In genomic region chr17:8702996-8703395, GRCh38 we compare ENCODE assay signal across 21 cellular contexts. TPM values are rescaled to one million over a fixed set of nuclear protein-coding genes. Genes with fewer than 3 reads are reported as not detected.
DNase-seq lines count a peak whose midpoint lies in the region; ATAC-seq and TF ChIP-seq lines count a peak whose summit lies in the region.
"Had no signal": no experiment of that assay in that cellular context is flagged by ENCODE, and none has a peak within 500 bp of the region (broad histone marks: within the 10 kb centered on the region; RNA-seq: fewer than 3 reads in every experiment).

No MANE protein-coding gene starts in this region.

- H3K4me1 Mint-ChIP-seq in Calu3 (ENCODE audit: low read depth, unreplicated experiment): peaks cover 7% of the 10 kb centered on the region
- peaks cover 2% of the 10 kb centered on the region for H3K4me1 Mint-ChIP-seq in activated CD8-positive, alpha-beta T cell treated with anti-CD3 and anti-CD28 coated beads for 36 hours (ENCODE audit: low read depth)

- TF ChIP-seq CTCF in HEK293 (tag by site-specific recombination; IDR thresholded peaks at IDR 0.05) (no peak), Calu3 (IDR thresholded peaks at IDR 0.05; ENCODE audit: unreplicated experiment) (no peak)
- TF ChIP-seq CTCF in activated CD8-positive, alpha-beta T cell treated with anti-CD3 and anti-CD28 coated beads for 36 hours (IDR thresholded peaks at IDR 0.05): no peak

- H3K36me3 Mint-ChIP-seq in Calu3 (ENCODE audit: insufficient read depth, unreplicated experiment): no peaks in the 10 kb centered on the region
- no peaks in the 10 kb centered on the region for H3K36me3 Mint-ChIP-seq in activated CD8-positive, alpha-beta T cell treated with anti-CD3 and anti-CD28 coated beads for 36 hours (ENCODE audit: low read depth)
- H3K36me3 Mint-ChIP-seq: CD14-positive monocyte; CD4-positive, alpha-beta memory T cell had no signal

- CTCF ChIA-PET in HEK293 (lab: Yijun Ruan, JAX): no interaction called here
- CTCF ChIA-PET in Calu3 (lab: Charles Lee): no interaction called here
- CTCF ChIA-PET in activated CD8-positive, alpha-beta T cell treated with anti-CD3 and anti-CD28 coated beads for 36 hours (lab: Charles Lee): no interaction called here

- no TSS peak for BruUV-seq in Calu3 (replicated peaks; lab: Mats Ljungman, UMichigan)

- H3K4me1 ChIP-seq in HEK293 (ENCODE audit: control insufficient read depth, insufficient read depth, low read length): peaks cover 5% of the 10 kb centered on the region; the same call in 1 of the 2 replicates
- H3K4me1 ChIP-seq: A549 had no signal

- no peak overlapping the region for H3K27ac ChIP-seq in HEK293 (ENCODE audit: extremely low read depth, low read depth, low read length)
- H3K27ac ChIP-seq: 22Rv1, A549, HL-60 had no signal

- H3K4me3 ChIP-seq in HEK293 (ENCODE audit: low read depth, low read length): no peak overlapping the region
- H3K4me3 ChIP-seq: A549, HAP-1 had no signal

- H3K36me3 ChIP-seq in HEK293 (ENCODE audit: control insufficient read depth in 2 of 2, insufficient read depth in 1 of 2, low read length in 2 of 2): no peaks in the 10 kb centered on the region
- H3K36me3 ChIP-seq: HAP-1 had no signal

- DNase-seq in activated CD8-positive, alpha-beta memory T cell treated with anti-CD3 and anti-CD28 coated beads for 24 hours: peak; percentile 30
- no peak for DNase-seq in activated CD8-positive, alpha-beta memory T cell treated with anti-CD3 and anti-CD28 coated beads, Interleukin-2, amount 50 U/mL, for 4 hours
- DNase-seq in mesenteric fat pad (ENCODE audit: low spot score) (peak; percentile 39), COLO668 (lab: John Stamatoyannopoulos, UW; ENCODE audit: unreplicated experiment) (no peak), Calu3 (no peak)
- DNase-seq in activated CD8-positive, alpha-beta T cell treated with anti-CD3 and anti-CD28 coated beads for 36 hours: no peak
- DNase-seq: AML-193; CD4-positive, alpha-beta memory T cell; DMS 273 treated with DMSO at 0.1 percent for 48 hours; DMS53; DND-41; EL had no signal

- POLR2A ChIA-PET in HEK293 (lab: Yijun Ruan, JAX): no interaction called here
- POLR2A ChIA-PET in activated CD8-positive, alpha-beta T cell treated with anti-CD3 and anti-CD28 coated beads for 36 hours (lab: Charles Lee): no interaction called here

- peaks cover 87% of the 10 kb centered on the region for H3K27me3 Mint-ChIP-seq in Calu3 (ENCODE audit: unreplicated experiment)
- H3K27me3 Mint-ChIP-seq in activated CD8-positive, alpha-beta T cell treated with anti-CD3 and anti-CD28 coated beads for 36 hours: peaks cover 8% of the 10 kb centered on the region

- no peak overlapping the region for H3K27ac Mint-ChIP-seq in Calu3 (ENCODE audit: unreplicated experiment)
- no peak overlapping the region for H3K27ac Mint-ChIP-seq in activated CD8-positive, alpha-beta T cell treated with anti-CD3 and anti-CD28 coated beads for 36 hours

- no peak overlapping the region for H3K4me3 Mint-ChIP-seq in Calu3 (ENCODE audit: low read depth, unreplicated experiment)
- no peak overlapping the region for H3K4me3 Mint-ChIP-seq in activated CD8-positive, alpha-beta T cell treated with anti-CD3 and anti-CD28 coated beads for 36 hours
- H3K4me3 Mint-ChIP-seq: CD14-positive monocyte; CD4-positive, alpha-beta memory T cell had no signal

- ATAC-seq in activated CD8-positive, alpha-beta T cell treated with anti-CD3 and anti-CD28 coated beads for 36 hours: no peak
- ATAC-seq: A549 had no signal

- no peaks in the 10 kb centered on the region for H3K9me3 ChIP-seq in HEK293 (ENCODE audit: control insufficient read depth, insufficient read depth, low read depth, low read length)
- H3K9me3 ChIP-seq: A549, HAP-1 had no signal

- intact Hi-C loops in Calu3 (cut with micrococcal nuclease; ENCODE audit: unreplicated experiment): no loop called here
- intact Hi-C loops in activated CD8-positive, alpha-beta T cell treated with anti-CD3 and anti-CD28 coated beads for 36 hours (cut with micrococcal nuclease): no loop called here

- H3K9me3 Mint-ChIP-seq in Calu3 (ENCODE audit: low read depth, unreplicated experiment): no peaks in the 10 kb centered on the region
- no peaks in the 10 kb centered on the region for H3K9me3 Mint-ChIP-seq in activated CD8-positive, alpha-beta T cell treated with anti-CD3 and anti-CD28 coated beads for 36 hours

TF ChIP-seq in HEK293, 187 proteins besides CTCF, POLR2A, EP300 and RAD21:
- TF ChIP-seq ZNF18 (tag by site-specific recombination; IDR thresholded peaks at IDR 0.05) (no peak), REST (tag by site-specific recombination; IDR thresholded peaks at IDR 0.05) (0 out of 2 replicates have a peak, but pooled peaks have one; percentile 24)

RNA-seq across cellular contexts. Expression of gene CCDC42, which starts 41.6 kb away (rescaled TPM):
- total RNA-seq in mesenteric fat pad: not detected
- total RNA-seq in Calu3 (2022): not detected in 2 replicates
- under 1 TPM; 0.38 to 0.65 TPM for total RNA-seq in activated CD8-positive, alpha-beta T cell treated with anti-CD3 and anti-CD28 coated beads for 36 hours
- total RNA-seq: G401, H1, HT1080 had no signal

RNA-seq across cellular contexts. Expression of gene SPDYE4, which starts 55.4 kb away (rescaled TPM):
- total RNA-seq in mesenteric fat pad (not detected), Calu3 (2022) (not detected in 2 replicates)
- total RNA-seq in activated CD8-positive, alpha-beta T cell treated with anti-CD3 and anti-CD28 coated beads for 36 hours: not detected
- total RNA-seq: CD4-positive, alpha-beta memory T cell; G401; H1; HT1080 had no signal

Comparison
In these comparisons a context has a peak if more than half of its experiments do, and no peak if none do; other contexts are left out.
1. DNase-seq: peak in activated CD8-positive, alpha-beta memory T cell treated with anti-CD3 and anti-CD28 coated beads for 24 hours (single experiment) and mesenteric fat pad (single experiment); none in activated CD8-positive, alpha-beta memory T cell treated with anti-CD3 and anti-CD28 coated beads, Interleukin-2, amount 50 U/mL, for 4 hours (single experiment), COLO668 (single experiment), Calu3 (single experiment) and activated CD8-positive, alpha-beta T cell treated with anti-CD3 and anti-CD28 coated beads for 36 hours (single experiment).